27 cellular contexts compared by ENCODE assay signal in genomic region chr6:6753301-6753700, GRCh38.
"Had no signal": no experiment of that assay in that cellular context is flagged by ENCODE, and none has a peak within 500 bp of the region (broad histone marks: within the 10 kb centered on the region; RNA-seq: fewer than 3 reads in every experiment).

No MANE protein-coding gene starts in this region.

- H3K36me3 ChIP-seq: brain microvascular endothelial cell, esophagus muscularis mucosa, ovary, stomach, tibial artery had no signal

- DNase-seq: activated CD4-positive, alpha-beta memory T cell treated with anti-CD3 and anti-CD28 coated beads, Interleukin-2, amount 10 ng/mL, durations not matched to agents 7 days and 5 days; activated CD4-positive, alpha-beta T cell treated with anti-CD3 and anti-CD28 coated beads for 1 hour; activated CD4-positive, alpha-beta T cell treated with anti-CD3 and anti-CD28 coated beads, Interleukin-2, amount 10 ng/mL, durations not matched to agents 7 days and 5 days; activated gamma-delta T cell treated with Interleukin-2 at 50 U/mL for 16 hours; activated naive CD4-positive, alpha-beta T cell treated with anti-CD3 and anti-CD28 coated beads, Interleukin-2, amount 50 U/mL, for 16 hours; activated T-cell treated with anti-CD3 and anti-CD28 coated beads, Interleukin-2, amount 50 U/mL, for 4 hours; amniotic stem cell; brain microvascular endothelial cell; caudate nucleus; foreskin keratinocyte; islet precursor cell; left ventricle myocardium superior; midbrain; ovary; stimulated activated CD4-positive, alpha-beta T cell treated with anti-CD3 and anti-CD28 coated beads, Interleukin-1b, Interleukin-23, amount 100 ng/mL, for 48 hours; stimulated activated naive B cell treated with anti-CD40 and anti-IgM and Interleukin-4, amounts not matched to agents 10 μg/mL and 1 μg/mL and 100 μg/mL, for 72 hours; stomach; SW 1271; T-helper 9 cell; tibial artery had no signal

- H3K4me1 ChIP-seq: foreskin keratinocyte had no signal

- H3K27me3 Mint-ChIP-seq: progenitor cell of endocrine pancreas; stimulated activated naive B cell treated with anti-CD40 and anti-IgM and Interleukin-4, amounts not matched to agents 10 μg/mL and 1 μg/mL and 100 μg/mL, for 72 hours had no signal

- H3K4me3 ChIP-seq: esophagus muscularis mucosa, ovary, skin epidermis, stomach, tibial artery had no signal

- H3K9me3 ChIP-seq: esophagus muscularis mucosa, ovary, stomach, tibial artery had no signal

- H3K27ac ChIP-seq: brain microvascular endothelial cell, esophagus muscularis mucosa, foreskin keratinocyte, ovary, stomach, tibial artery had no signal

- H3K9me3 Mint-ChIP-seq: activated CD4-positive, alpha-beta memory T cell treated with anti-CD3 and anti-CD28 coated beads, Interleukin-2, amount 10 ng/mL, durations not matched to agents 7 days and 5 days; activated CD4-positive, alpha-beta T cell treated with anti-CD3 and anti-CD28 coated beads, Interleukin-2, amount 10 ng/mL, durations not matched to agents 7 days and 5 days; activated T-cell treated with anti-CD3 and anti-CD28 coated beads, Interleukin-2, amount 50 U/mL, for 4 hours; activated T-helper 17 cell treated with anti-CD3 and anti-CD28 coated beads, Interleukin-2, amount 50 U/mL, for 72 hours; natural killer cell treated with Interleukin-12 subunit alpha and Interleukin-12 subunit beta and Interleukin-15 and Interleukin-18, amount 100 ng/mL, for 72 hours; stimulated activated naive B cell treated with anti-CD40 and anti-IgM and Interleukin-4, amounts not matched to agents 10 μg/mL and 1 μg/mL and 100 μg/mL, for 72 hours; T-helper 1 cell treated with Interleukin-12 subunit alpha and Interleukin-12 subunit beta and Interleukin-4 antibody, amounts not matched to agents 30 μg/mL and 1 μg/mL, for 36 hours had no signal

- H3K36me3 Mint-ChIP-seq: natural killer cell treated with Interleukin-12 subunit alpha and Interleukin-12 subunit beta and Interleukin-15 and Interleukin-18, amount 100 ng/mL, for 72 hours; stimulated activated naive B cell treated with anti-CD40 and anti-IgM and Interleukin-4, amounts not matched to agents 10 μg/mL and 1 μg/mL and 100 μg/mL, for 72 hours had no signal

- ATAC-seq: activated T-cell treated with anti-CD3 and anti-CD28 coated beads, Interleukin-2, amount 50 U/mL, for 4 hours; activated T-helper 17 cell treated with anti-CD3 and anti-CD28 coated beads, Interleukin-2, amount 50 U/mL, for 72 hours; foreskin keratinocyte; left ventricle myocardium superior; natural killer cell treated with Interleukin-12 subunit alpha and Interleukin-12 subunit beta and Interleukin-15 and Interleukin-18, amount 100 ng/mL, for 72 hours; sciatic nerve; stimulated activated naive B cell treated with anti-CD40 and anti-IgM and Interleukin-4, amounts not matched to agents 10 μg/mL and 1 μg/mL and 100 μg/mL, for 72 hours had no signal

- H3K27ac Mint-ChIP-seq: activated CD4-positive, alpha-beta memory T cell treated with anti-CD3 and anti-CD28 coated beads, Interleukin-2, amount 10 ng/mL, durations not matched to agents 7 days and 5 days; activated CD4-positive, alpha-beta T cell treated with anti-CD3 and anti-CD28 coated beads, Interleukin-2, amount 10 ng/mL, durations not matched to agents 7 days and 5 days; activated T-helper 17 cell treated with anti-CD3 and anti-CD28 coated beads, Interleukin-2, amount 50 U/mL, for 72 hours; natural killer cell treated with Interleukin-12 subunit alpha and Interleukin-12 subunit beta and Interleukin-15 and Interleukin-18, amount 100 ng/mL, for 72 hours; progenitor cell of endocrine pancreas; stimulated activated naive B cell treated with anti-CD40 and anti-IgM and Interleukin-4, amounts not matched to agents 10 μg/mL and 1 μg/mL and 100 μg/mL, for 72 hours; T-helper 1 cell treated with Interleukin-12 subunit alpha and Interleukin-12 subunit beta and Interleukin-4 antibody, amounts not matched to agents 30 μg/mL and 1 μg/mL, for 36 hours had no signal

- H3K4me3 Mint-ChIP-seq: activated CD4-positive, alpha-beta memory T cell treated with anti-CD3 and anti-CD28 coated beads, Interleukin-2, amount 10 ng/mL, durations not matched to agents 7 days and 5 days; activated CD4-positive, alpha-beta T cell treated with anti-CD3 and anti-CD28 coated beads, Interleukin-2, amount 10 ng/mL, durations not matched to agents 7 days and 5 days; activated T-cell treated with anti-CD3 and anti-CD28 coated beads, Interleukin-2, amount 50 U/mL, for 4 hours; activated T-helper 17 cell treated with anti-CD3 and anti-CD28 coated beads, Interleukin-2, amount 50 U/mL, for 72 hours; natural killer cell treated with Interleukin-12 subunit alpha and Interleukin-12 subunit beta and Interleukin-15 and Interleukin-18, amount 100 ng/mL, for 72 hours; stimulated activated naive B cell treated with anti-CD40 and anti-IgM and Interleukin-4, amounts not matched to agents 10 μg/mL and 1 μg/mL and 100 μg/mL, for 72 hours; T-helper 1 cell treated with Interleukin-12 subunit alpha and Interleukin-12 subunit beta and Interleukin-4 antibody, amounts not matched to agents 30 μg/mL and 1 μg/mL, for 36 hours had no signal

- H3K27me3 ChIP-seq: brain microvascular endothelial cell, foreskin keratinocyte, ovary, stomach had no signal
